21 cellular contexts compared by ENCODE assay signal in the genomic region with DNA sequence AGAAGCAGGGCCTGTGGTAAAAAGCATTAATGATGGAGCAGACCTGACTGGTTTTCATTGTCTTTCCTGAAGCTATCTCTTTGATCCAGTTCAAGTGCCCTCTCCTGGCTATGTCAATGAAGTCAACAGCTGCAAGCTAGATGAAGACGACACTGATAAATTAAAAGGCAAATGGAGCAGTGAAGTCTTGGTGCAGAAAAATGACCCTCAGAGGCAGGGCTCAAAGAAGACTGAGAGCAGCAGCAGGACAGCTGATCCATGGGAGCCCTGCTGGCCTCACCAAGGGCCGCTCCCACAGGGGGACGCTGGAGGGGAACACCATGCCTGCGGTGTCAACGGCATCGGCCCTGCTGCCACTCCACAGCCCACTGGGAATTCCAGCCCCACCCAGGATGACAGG.
DNase-seq lines count a peak whose midpoint lies in the region; ATAC-seq and TF ChIP-seq lines count a peak whose summit lies in the region.
"Had no signal": no experiment of that assay in that cellular context is flagged by ENCODE, and none has a peak within 500 bp of the region (broad histone marks: within the 10 kb centered on the region; RNA-seq: fewer than 3 reads in every experiment).

No MANE protein-coding gene starts in this region.

- H3K27me3 ChIP-seq in neural progenitor cell: no peaks in the 10 kb centered on the region
- H3K27me3 ChIP-seq: BLaER1 treated with 17β-estradiol and CSF1 and Interleukin-3, amounts not matched to agents 10 nM and 100 nM had no signal

- no peak overlapping the region for H3K4me3 ChIP-seq in neural progenitor cell
- H3K4me3 ChIP-seq: BLaER1 treated with 17β-estradiol and CSF1 and Interleukin-3, amounts not matched to agents 10 nM and 100 nM; K562 had no signal

- peak; percentile 32 for DNase-seq in activated CD4-positive, alpha-beta T cell treated with anti-CD3 and anti-CD28 coated beads, Interleukin-2, amount 10 ng/mL, durations not matched to agents 24 days and 14 days
- DNase-seq in activated CD4-positive, alpha-beta T cell treated with anti-CD3 and anti-CD28 coated beads for 48 hours: no peak
- DNase-seq in NCI-H510A treated with DMSO at 0.1 percent for 48 hours (lab: John Stamatoyannopoulos, UW) (peak; percentile 34), neural progenitor cell (ENCODE audit: low spot score) (no peak), COLO829 (ENCODE audit: low spot score) (no peak)
- DNase-seq: CD8-positive, alpha-beta T cell; COR-L47; DMS 273 treated with DMSO at 0.1 percent for 48 hours; DMS79; GDM1; GOT3; H7; HFFc6; IMR-90 had no signal

- peaks cover 10% of the 10 kb centered on the region for H3K4me1 ChIP-seq in neural progenitor cell
- H3K4me1 ChIP-seq: BLaER1 treated with 17β-estradiol and CSF1 and Interleukin-3, amounts not matched to agents 10 nM and 100 nM had no signal

- no peaks in the 10 kb centered on the region for H3K79me2 ChIP-seq in neural progenitor cell (ENCODE audit: low read depth)

- H3K36me3 ChIP-seq in neural progenitor cell: no peaks in the 10 kb centered on the region
- H3K36me3 ChIP-seq: BLaER1 treated with 17β-estradiol and CSF1 and Interleukin-3, amounts not matched to agents 10 nM and 100 nM had no signal

- peaks cover 7% of the 10 kb centered on the region for H3F3A ChIP-seq in neural progenitor cell (ENCODE audit: low read depth)

- H3K9me3 Mint-ChIP-seq in activated CD4-positive, alpha-beta T cell treated with anti-CD3 and anti-CD28 coated beads, Interleukin-2, amount 10 ng/mL, durations not matched to agents 24 days and 14 days: no peaks in the 10 kb centered on the region
- H3K9me3 Mint-ChIP-seq in neural progenitor cell: no peaks in the 10 kb centered on the region
- H3K9me3 Mint-ChIP-seq: CD8-positive, alpha-beta T cell; HFFc6 had no signal

- intact Hi-C loops in activated CD4-positive, alpha-beta T cell treated with anti-CD3 and anti-CD28 coated beads, Interleukin-2, amount 10 ng/mL, durations not matched to agents 24 days and 14 days (cut with micrococcal nuclease): no loop called here

- no peaks in the 10 kb centered on the region for H4K20me1 ChIP-seq in neural progenitor cell (ENCODE audit: low read depth)
- H4K20me1 ChIP-seq: BLaER1 treated with 17β-estradiol and CSF1 and Interleukin-3, amounts not matched to agents 10 nM and 100 nM had no signal

- no peak overlapping the region for H3K27ac ChIP-seq in neural progenitor cell
- H3K27ac ChIP-seq: BLaER1 treated with 17β-estradiol and CSF1 and Interleukin-3, amounts not matched to agents 10 nM and 100 nM; HL-60 had no signal

- no peaks in the 10 kb centered on the region for H3K9me3 ChIP-seq in neural progenitor cell (ENCODE audit: low read depth)
- H3K9me3 ChIP-seq: BLaER1 treated with 17β-estradiol and CSF1 and Interleukin-3, amounts not matched to agents 10 nM and 100 nM had no signal

- H3K36me3 Mint-ChIP-seq in activated CD4-positive, alpha-beta T cell treated with anti-CD3 and anti-CD28 coated beads, Interleukin-2, amount 10 ng/mL, durations not matched to agents 24 days and 14 days (ENCODE audit: low read depth): no peaks in the 10 kb centered on the region
- no peaks in the 10 kb centered on the region for H3K36me3 Mint-ChIP-seq in neural progenitor cell

- H2AFZ ChIP-seq in neural progenitor cell (replicated peaks): no peak overlapping the region

- no peaks in the 10 kb centered on the region for H3K27me3 Mint-ChIP-seq in activated CD4-positive, alpha-beta T cell treated with anti-CD3 and anti-CD28 coated beads, Interleukin-2, amount 10 ng/mL, durations not matched to agents 24 days and 14 days
- peaks cover 4% of the 10 kb centered on the region for H3K27me3 Mint-ChIP-seq in neural progenitor cell (ENCODE audit: insufficient read depth, low read depth)

- no peak overlapping the region for H3K4me3 Mint-ChIP-seq in activated CD4-positive, alpha-beta T cell treated with anti-CD3 and anti-CD28 coated beads, Interleukin-2, amount 10 ng/mL, durations not matched to agents 24 days and 14 days
- H3K4me3 Mint-ChIP-seq in neural progenitor cell: no peak overlapping the region
- H3K4me3 Mint-ChIP-seq: B cell; CD8-positive, alpha-beta T cell; HFFc6 had no signal

- no peak for TF ChIP-seq CTCF in neural progenitor cell (IDR thresholded peaks at IDR 0.05)

- H3K9ac ChIP-seq in neural progenitor cell: no peak overlapping the region
- H3K9ac ChIP-seq: BLaER1 treated with 17β-estradiol and CSF1 and Interleukin-3, amounts not matched to agents 10 nM and 100 nM had no signal

- no peaks in the 10 kb centered on the region for H3K4me1 Mint-ChIP-seq in activated CD4-positive, alpha-beta T cell treated with anti-CD3 and anti-CD28 coated beads, Interleukin-2, amount 10 ng/mL, durations not matched to agents 24 days and 14 days
- peaks cover 6% of the 10 kb centered on the region for H3K4me1 Mint-ChIP-seq in neural progenitor cell
- H3K4me1 Mint-ChIP-seq: B cell had no signal

- H3K4me2 ChIP-seq in neural progenitor cell: peak overlapping the region; percentile 16
- H3K4me2 ChIP-seq: BLaER1 treated with 17β-estradiol and CSF1 and Interleukin-3, amounts not matched to agents 10 nM and 100 nM had no signal

- ATAC-seq in HG03025 (IDR thresholded peaks at IDR 0.05; ENCODE audit: low FRiP score, unreplicated experiment) (no peak), HG03139 (IDR thresholded peaks at IDR 0.05; ENCODE audit: unreplicated experiment) (no peak)
- ATAC-seq: CD8-positive, alpha-beta T cell; HCT116; K562 had no signal

- H3K27ac Mint-ChIP-seq in activated CD4-positive, alpha-beta T cell treated with anti-CD3 and anti-CD28 coated beads, Interleukin-2, amount 10 ng/mL, durations not matched to agents 24 days and 14 days: no peak overlapping the region
- H3K27ac Mint-ChIP-seq in neural progenitor cell: no peak overlapping the region
- H3K27ac Mint-ChIP-seq: B cell; CD8-positive, alpha-beta T cell; HFFc6 had no signal

Comparison
In these comparisons a context has a peak if more than half of its experiments do, and no peak if none do; other contexts are left out.
1. DNase-seq: peak in activated CD4-positive, alpha-beta T cell treated with anti-CD3 and anti-CD28 coated beads, Interleukin-2, amount 10 ng/mL, durations not matched to agents 24 days and 14 days (single experiment) and NCI-H510A treated with DMSO at 0.1 percent for 48 hours (single experiment); none in activated CD4-positive, alpha-beta T cell treated with anti-CD3 and anti-CD28 coated beads for 48 hours (single experiment), neural progenitor cell (single experiment) and COLO829 (single experiment).